In the genomic region with DNA sequence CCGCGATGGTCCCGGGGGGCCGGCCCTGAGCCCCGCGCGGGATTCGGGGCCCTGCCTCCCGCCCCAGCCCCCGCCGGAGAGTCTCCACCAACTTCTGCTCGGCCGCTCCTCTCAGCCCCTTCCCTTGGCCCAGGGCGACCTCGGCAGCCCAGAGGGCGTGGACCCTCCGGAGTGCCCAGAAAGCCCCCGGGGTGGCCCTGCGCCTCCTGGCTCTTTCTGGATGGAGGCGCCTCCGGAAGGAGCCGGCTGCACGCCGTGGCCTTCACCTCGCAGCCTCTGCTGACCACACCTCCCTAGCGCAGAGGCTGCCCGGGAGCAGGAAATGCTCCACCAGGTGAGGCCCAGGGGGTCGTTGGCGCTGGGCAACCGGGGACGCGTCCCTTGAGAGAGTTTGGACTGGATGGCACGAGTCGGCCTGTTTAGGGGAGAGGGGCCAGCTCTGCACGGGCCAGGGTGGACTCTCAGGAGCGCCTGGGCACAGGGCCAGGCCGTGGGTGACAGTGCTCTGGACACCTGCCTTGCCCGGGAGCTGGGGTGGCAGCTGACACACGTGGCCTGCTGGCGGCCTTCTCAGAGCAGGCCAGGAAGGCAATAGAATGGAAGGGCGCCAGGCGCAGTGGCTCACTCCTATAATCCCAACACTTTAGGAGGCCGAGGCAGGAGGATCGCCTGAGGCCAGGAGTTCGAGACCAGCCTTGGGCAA, we compare ENCODE assay signal across 8 cellular contexts. TPM values are rescaled to one million over a fixed set of nuclear protein-coding genes. Genes with fewer than 3 reads are reported as not detected.
DNase-seq lines count a peak whose midpoint lies in the region; ATAC-seq lines count a peak whose summit lies in the region.

No MANE protein-coding gene starts in this region.

- H3K9me3 ChIP-seq in adipocyte (ENCODE audit: control insufficient read depth, low read length), result no peaks in the 10 kb centered on the region

- H3K9me3 Mint-ChIP-seq in activated CD4-positive, alpha-beta T cell treated with anti-CD3 and anti-CD28 coated beads, Interleukin-2, amount 10 ng/mL, durations not matched to agents 24 days and 14 days, result no peaks in the 10 kb centered on the region
- H3K9me3 Mint-ChIP-seq in immature natural killer cell, result no peaks in the 10 kb centered on the region
- no peaks in the 10 kb centered on the region for H3K9me3 Mint-ChIP-seq in stimulated activated naive B cell treated with anti-CD40 and anti-IgM and Interleukin-4, amounts not matched to agents 10 μg/mL and 1 μg/mL and 100 μg/mL, for 72 hours

- no peaks in the 10 kb centered on the region for H3K4me1 ChIP-seq in adipocyte (ENCODE audit: control insufficient read depth, insufficient read depth, low read length)

- no peaks in the 10 kb centered on the region for H3K36me3 Mint-ChIP-seq in activated CD4-positive, alpha-beta T cell treated with anti-CD3 and anti-CD28 coated beads, Interleukin-2, amount 10 ng/mL, durations not matched to agents 24 days and 14 days (ENCODE audit: low read depth)
- H3K36me3 Mint-ChIP-seq in immature natural killer cell, result peaks cover 0 to 5% (median 4%) of the 10 kb centered on the region in 3 donors
- H3K36me3 Mint-ChIP-seq in stimulated activated naive B cell treated with anti-CD40 and anti-IgM and Interleukin-4, amounts not matched to agents 10 μg/mL and 1 μg/mL and 100 μg/mL, for 72 hours, result peaks cover 0 to 9% of the 10 kb centered on the region in 2 donors

- H3K27me3 Mint-ChIP-seq in activated CD4-positive, alpha-beta T cell treated with anti-CD3 and anti-CD28 coated beads, Interleukin-2, amount 10 ng/mL, durations not matched to agents 24 days and 14 days, result peaks cover 38% of the 10 kb centered on the region
- H3K27me3 Mint-ChIP-seq in immature natural killer cell (ENCODE audit: low read depth in 3 of 3), result peaks cover 0 to 5% (median 3%) of the 10 kb centered on the region in 3 donors
- H3K27me3 Mint-ChIP-seq in stimulated activated naive B cell treated with anti-CD40 and anti-IgM and Interleukin-4, amounts not matched to agents 10 μg/mL and 1 μg/mL and 100 μg/mL, for 72 hours, result peaks cover 0 to 4% of the 10 kb centered on the region in 2 donors

- H3K9ac ChIP-seq in adipocyte (ENCODE audit: low read length), result no peak overlapping the region

- DNase-seq in activated CD4-positive, alpha-beta T cell treated with anti-CD3 and anti-CD28 coated beads, Interleukin-2, amount 10 ng/mL, durations not matched to agents 24 days and 14 days, result no peak
- no peak for DNase-seq in activated CD4-positive, alpha-beta T cell treated with anti-CD3 and anti-CD28 coated beads for 4 hours
- DNase-seq in adipocyte (ENCODE audit: low read depth), result peak; percentile 31
- DNase-seq in immature natural killer cell, result peak in 2 of 3 donors; percentile 13 to 14
- no peak for DNase-seq in stimulated activated naive B cell treated with anti-CD40 and anti-IgM and Interleukin-4, amounts not matched to agents 10 μg/mL and 1 μg/mL and 100 μg/mL, for 72 hours
- DNase-seq in HCEC 1CT, result no peak
- no peak for DNase-seq in H4 (ENCODE audit: low spot score)

- intact Hi-C loops in activated CD4-positive, alpha-beta T cell treated with anti-CD3 and anti-CD28 coated beads, Interleukin-2, amount 10 ng/mL, durations not matched to agents 24 days and 14 days (cut with micrococcal nuclease), result no loop called here

- H3K36me3 ChIP-seq in adipocyte (ENCODE audit: control insufficient read depth, insufficient read depth, low read length, severe bottlenecking), result no peaks in the 10 kb centered on the region

- peak overlapping the region; percentile 35 for H3K4me3 Mint-ChIP-seq in activated CD4-positive, alpha-beta T cell treated with anti-CD3 and anti-CD28 coated beads, Interleukin-2, amount 10 ng/mL, durations not matched to agents 24 days and 14 days
- peak overlapping the region; percentile 57 to 76 (median 61) for H3K4me3 Mint-ChIP-seq in immature natural killer cell
- peak overlapping the region; percentile 72 to 84 for H3K4me3 Mint-ChIP-seq in stimulated activated naive B cell treated with anti-CD40 and anti-IgM and Interleukin-4, amounts not matched to agents 10 μg/mL and 1 μg/mL and 100 μg/mL, for 72 hours

- peaks cover 46% of the 10 kb centered on the region for H3K27me3 ChIP-seq in adipocyte (replicated peaks; ENCODE audit: control insufficient read depth, insufficient read depth, low read length)

- H3K4me1 Mint-ChIP-seq in activated CD4-positive, alpha-beta T cell treated with anti-CD3 and anti-CD28 coated beads, Interleukin-2, amount 10 ng/mL, durations not matched to agents 24 days and 14 days, result peaks cover 9% of the 10 kb centered on the region
- peaks cover 22 to 25% of the 10 kb centered on the region in 2 donors for H3K4me1 Mint-ChIP-seq in immature natural killer cell
- peaks cover 20 to 45% of the 10 kb centered on the region in 2 donors for H3K4me1 Mint-ChIP-seq in stimulated activated naive B cell treated with anti-CD40 and anti-IgM and Interleukin-4, amounts not matched to agents 10 μg/mL and 1 μg/mL and 100 μg/mL, for 72 hours

- no peak overlapping the region for H3K4me3 ChIP-seq in adipocyte (ENCODE audit: low read length)

- ATAC-seq in stimulated activated naive B cell treated with anti-CD40 and anti-IgM and Interleukin-4, amounts not matched to agents 10 μg/mL and 1 μg/mL and 100 μg/mL, for 72 hours (replicated peaks), result peak; percentile 47 to 48
- no peak for ATAC-seq in GM21423 (IDR thresholded peaks at IDR 0.05; ENCODE audit: unreplicated experiment)

- H3K27ac Mint-ChIP-seq in activated CD4-positive, alpha-beta T cell treated with anti-CD3 and anti-CD28 coated beads, Interleukin-2, amount 10 ng/mL, durations not matched to agents 24 days and 14 days, result no peak overlapping the region
- peak overlapping the region in 1 of 6 donors; percentile 62 for H3K27ac Mint-ChIP-seq in immature natural killer cell
- H3K27ac Mint-ChIP-seq in stimulated activated naive B cell treated with anti-CD40 and anti-IgM and Interleukin-4, amounts not matched to agents 10 μg/mL and 1 μg/mL and 100 μg/mL, for 72 hours, result no peak overlapping the region

RNA-seq across cellular contexts. Expression of a gene that starts 0.6 kb away (rescaled TPM):
- total RNA-seq in activated CD4-positive, alpha-beta T cell treated with anti-CD3 and anti-CD28 coated beads, Interleukin-2, amount 10 ng/mL, durations not matched to agents 24 days and 14 days, result 0.33 and 0.42 TPM in 2 replicates
- polyA plus RNA-seq in immature natural killer cell, result 1 to 10 TPM in 2 of 3 donors, under 1 TPM in 1; 0.83 to 5.5 (median 3.4) TPM
- 2.8 and 3.7 TPM in 2 replicates for total RNA-seq in H4 (2014; rRNA removed; shearing (Covaris generic))

RNA-seq across cellular contexts. Expression of a gene that starts 21.1 kb away (rescaled TPM):
- total RNA-seq in activated CD4-positive, alpha-beta T cell treated with anti-CD3 and anti-CD28 coated beads, Interleukin-2, amount 10 ng/mL, durations not matched to agents 24 days and 14 days, result 28.8 and 29.4 TPM in 2 replicates
- 1 to 10 TPM in 2 of 3 donors, under 1 TPM in 1; 0.97 to 3.5 (median 1.7) TPM for polyA plus RNA-seq in immature natural killer cell
- total RNA-seq in H4 (2014; rRNA removed; shearing (Covaris generic)), result 5.1 and 7.9 TPM in 2 replicates

RNA-seq across cellular contexts. Expression of a gene that starts 26.2 kb away (rescaled TPM):
- 42.5 and 45.1 TPM in 2 replicates for total RNA-seq in activated CD4-positive, alpha-beta T cell treated with anti-CD3 and anti-CD28 coated beads, Interleukin-2, amount 10 ng/mL, durations not matched to agents 24 days and 14 days
- polyA plus RNA-seq in immature natural killer cell, result 10 to 100 TPM; 20.9 to 47.1 (median 30.8) TPM
- 38.6 and 44.2 TPM in 2 replicates for total RNA-seq in H4 (2014; rRNA removed; shearing (Covaris generic))

RNA-seq across cellular contexts. Expression of a gene that starts 38.8 kb away (rescaled TPM):
- 26.7 and 28.3 TPM in 2 replicates for total RNA-seq in activated CD4-positive, alpha-beta T cell treated with anti-CD3 and anti-CD28 coated beads, Interleukin-2, amount 10 ng/mL, durations not matched to agents 24 days and 14 days
- polyA plus RNA-seq in immature natural killer cell, result 100 to 1,000 TPM in 1 of 3 donors, 10 to 100 TPM in 2; 60.5 to 135 (median 69.4) TPM
- total RNA-seq in H4 (2014; rRNA removed; shearing (Covaris generic)), result 160 and 170 TPM in 2 replicates

Comparison
In these comparisons a context has a peak if more than half of its experiments do, and no peak if none do; other contexts are left out.
1. DNase-seq: peak in adipocyte (single experiment) and immature natural killer cell (2 of 3); none in activated CD4-positive, alpha-beta T cell treated with anti-CD3 and anti-CD28 coated beads, Interleukin-2, amount 10 ng/mL, durations not matched to agents 24 days and 14 days (single experiment), activated CD4-positive, alpha-beta T cell treated with anti-CD3 and anti-CD28 coated beads for 4 hours (0 of 2), stimulated activated naive B cell treated with anti-CD40 and anti-IgM and Interleukin-4, amounts not matched to agents 10 μg/mL and 1 μg/mL and 100 μg/mL, for 72 hours (single experiment), HCEC 1CT (single experiment) and H4 (single experiment).
2. Peak in every context shown above with its lines, with median percentiles within 50 percentile points of each other: H3K4me3 Mint-ChIP-seq.